1 cellular context compared by ENCODE assay signal in genomic region chr18:657311-657997, GRCh38.
A peak's percentile ranks its signal among the peaks of the same experiment; 100 is the strongest.
TF ChIP-seq lines count a peak whose summit lies in the region.

Gene TYMS (plus strand): TSS chr18:657653. CDS start chr18:657743, 90 bp downstream.

TF ChIP-seq in HepG2, 621 proteins besides CTCF, POLR2A, EP300 and RAD21 (continued from another document and continues in another):
- TF ChIP-seq ATF1 (CRISPR knock-in tag; IDR thresholded peaks at IDR 0.05) (no peak), DNMT3B (CRISPR knock-in tag; conservative IDR thresholded peaks at IDR 0.05) (no peak), ZNF619 (CRISPR knock-in tag; IDR thresholded peaks at IDR 0.05) (no peak), ZHX1 (CRISPR knock-in tag; IDR thresholded peaks at IDR 0.05; ENCODE audit: low read depth) (0 out of 2 replicates have a peak, but pooled peaks have one; percentile 26), ZNF644 (CRISPR knock-in tag; IDR thresholded peaks at IDR 0.05; ENCODE audit: low read depth) (no peak), SRSF1 (optimal IDR thresholded peaks at IDR 0.05; ENCODE audit: low read depth, low read length) (no peak), ZNF512B (CRISPR knock-in tag; IDR thresholded peaks at IDR 0.05; ENCODE audit: borderline replicate concordance) (0 out of 2 replicates have a peak, but pooled peaks have one; percentile 42), ZNF746 (CRISPR knock-in tag; IDR thresholded peaks at IDR 0.05) (no peak), ZNF407 (CRISPR knock-in tag; IDR thresholded peaks at IDR 0.05; ENCODE audit: not compliant biosample characterization) (no peak), CBFB (CRISPR knock-in tag; IDR thresholded peaks at IDR 0.05) (peak; percentile 51; the same call in 1 of the 2 replicates), CCAR2 (optimal IDR thresholded peaks at IDR 0.05; ENCODE audit: low read depth, low read length) (no peak), GATA4 (IDR thresholded peaks at IDR 0.05; ENCODE audit: borderline replicate concordance, low read depth) (no peak; the same call in 1 of the 2 replicates), GABPA (IDR thresholded peaks at IDR 0.05; ENCODE audit: low read depth, low read length) (peak; percentile 66), GABPA (CRISPR knock-in tag; IDR thresholded peaks at IDR 0.05; ENCODE audit: low read depth) (peak; percentile 64), MBD4 (IDR thresholded peaks at IDR 0.05; ENCODE audit: borderline replicate concordance, low read length) (no peak), ZBTB21 (CRISPR knock-in tag; IDR thresholded peaks at IDR 0.05) (no peak), U2AF1 (optimal IDR thresholded peaks at IDR 0.05; ENCODE audit: low read depth, low read length) (no peak), ZC3H4 (CRISPR knock-in tag; IDR thresholded peaks at IDR 0.05; ENCODE audit: borderline replicate concordance) (no peak; the same call in 1 of the 2 replicates), NR2C2 (CRISPR knock-in tag; IDR thresholded peaks at IDR 0.05; ENCODE audit: borderline replicate concordance) (peak; percentile 72), ZNF251 (CRISPR knock-in tag; IDR thresholded peaks at IDR 0.05) (no peak), TMF1 (CRISPR knock-in tag; IDR thresholded peaks at IDR 0.05; ENCODE audit: low read depth) (peak; percentile 92), ZBTB38 (CRISPR knock-in tag; IDR thresholded peaks at IDR 0.05) (no peak; the same call in 1 of the 2 replicates), AFF4 (CRISPR knock-in tag; IDR thresholded peaks at IDR 0.05) (no peak), ZSCAN31 (CRISPR knock-in tag; IDR thresholded peaks at IDR 0.05; ENCODE audit: low read depth) (peak; percentile 55)
- TF ChIP-seq, protein P1, sequence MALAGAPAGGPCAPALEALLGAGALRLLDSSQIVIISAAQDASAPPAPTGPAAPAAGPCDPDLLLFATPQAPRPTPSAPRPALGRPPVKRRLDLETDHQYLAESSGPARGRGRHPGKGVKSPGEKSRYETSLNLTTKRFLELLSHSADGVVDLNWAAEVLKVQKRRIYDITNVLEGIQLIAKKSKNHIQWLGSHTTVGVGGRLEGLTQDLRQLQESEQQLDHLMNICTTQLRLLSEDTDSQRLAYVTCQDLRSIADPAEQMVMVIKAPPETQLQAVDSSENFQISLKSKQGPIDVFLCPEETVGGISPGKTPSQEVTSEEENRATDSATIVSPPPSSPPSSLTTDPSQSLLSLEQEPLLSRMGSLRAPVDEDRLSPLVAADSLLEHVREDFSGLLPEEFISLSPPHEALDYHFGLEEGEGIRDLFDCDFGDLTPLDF (CRISPR knock-in tag; IDR thresholded peaks at IDR 0.05) = peak; percentile 88
- TF ChIP-seq, protein P2, sequence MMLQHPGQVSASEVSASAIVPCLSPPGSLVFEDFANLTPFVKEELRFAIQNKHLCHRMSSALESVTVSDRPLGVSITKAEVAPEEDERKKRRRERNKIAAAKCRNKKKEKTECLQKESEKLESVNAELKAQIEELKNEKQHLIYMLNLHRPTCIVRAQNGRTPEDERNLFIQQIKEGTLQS (CRISPR knock-in tag; IDR thresholded peaks at IDR 0.05) = 0 out of 2 replicates have a peak, but pooled peaks have one; percentile 18
- TF ChIP-seq, protein P3, sequence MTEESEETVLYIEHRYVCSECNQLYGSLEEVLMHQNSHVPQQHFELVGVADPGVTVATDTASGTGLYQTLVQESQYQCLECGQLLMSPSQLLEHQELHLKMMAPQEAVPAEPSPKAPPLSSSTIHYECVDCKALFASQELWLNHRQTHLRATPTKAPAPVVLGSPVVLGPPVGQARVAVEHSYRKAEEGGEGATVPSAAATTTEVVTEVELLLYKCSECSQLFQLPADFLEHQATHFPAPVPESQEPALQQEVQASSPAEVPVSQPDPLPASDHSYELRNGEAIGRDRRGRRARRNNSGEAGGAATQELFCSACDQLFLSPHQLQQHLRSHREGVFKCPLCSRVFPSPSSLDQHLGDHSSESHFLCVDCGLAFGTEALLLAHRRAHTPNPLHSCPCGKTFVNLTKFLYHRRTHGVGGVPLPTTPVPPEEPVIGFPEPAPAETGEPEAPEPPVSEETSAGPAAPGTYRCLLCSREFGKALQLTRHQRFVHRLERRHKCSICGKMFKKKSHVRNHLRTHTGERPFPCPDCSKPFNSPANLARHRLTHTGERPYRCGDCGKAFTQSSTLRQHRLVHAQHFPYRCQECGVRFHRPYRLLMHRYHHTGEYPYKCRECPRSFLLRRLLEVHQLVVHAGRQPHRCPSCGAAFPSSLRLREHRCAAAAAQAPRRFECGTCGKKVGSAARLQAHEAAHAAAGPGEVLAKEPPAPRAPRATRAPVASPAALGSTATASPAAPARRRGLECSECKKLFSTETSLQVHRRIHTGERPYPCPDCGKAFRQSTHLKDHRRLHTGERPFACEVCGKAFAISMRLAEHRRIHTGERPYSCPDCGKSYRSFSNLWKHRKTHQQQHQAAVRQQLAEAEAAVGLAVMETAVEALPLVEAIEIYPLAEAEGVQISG (CRISPR knock-in tag; IDR thresholded peaks at IDR 0.05) = peak; percentile 74
- TF ChIP-seq, protein P4, sequence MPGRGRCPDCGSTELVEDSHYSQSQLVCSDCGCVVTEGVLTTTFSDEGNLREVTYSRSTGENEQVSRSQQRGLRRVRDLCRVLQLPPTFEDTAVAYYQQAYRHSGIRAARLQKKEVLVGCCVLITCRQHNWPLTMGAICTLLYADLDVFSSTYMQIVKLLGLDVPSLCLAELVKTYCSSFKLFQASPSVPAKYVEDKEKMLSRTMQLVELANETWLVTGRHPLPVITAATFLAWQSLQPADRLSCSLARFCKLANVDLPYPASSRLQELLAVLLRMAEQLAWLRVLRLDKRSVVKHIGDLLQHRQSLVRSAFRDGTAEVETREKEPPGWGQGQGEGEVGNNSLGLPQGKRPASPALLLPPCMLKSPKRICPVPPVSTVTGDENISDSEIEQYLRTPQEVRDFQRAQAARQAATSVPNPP (CRISPR knock-in tag; IDR thresholded peaks at IDR 0.05) = peak; percentile 84; the same call in 1 of the 2 replicates
